ENCODE assay signal across 22 cellular contexts in the genomic region with DNA sequence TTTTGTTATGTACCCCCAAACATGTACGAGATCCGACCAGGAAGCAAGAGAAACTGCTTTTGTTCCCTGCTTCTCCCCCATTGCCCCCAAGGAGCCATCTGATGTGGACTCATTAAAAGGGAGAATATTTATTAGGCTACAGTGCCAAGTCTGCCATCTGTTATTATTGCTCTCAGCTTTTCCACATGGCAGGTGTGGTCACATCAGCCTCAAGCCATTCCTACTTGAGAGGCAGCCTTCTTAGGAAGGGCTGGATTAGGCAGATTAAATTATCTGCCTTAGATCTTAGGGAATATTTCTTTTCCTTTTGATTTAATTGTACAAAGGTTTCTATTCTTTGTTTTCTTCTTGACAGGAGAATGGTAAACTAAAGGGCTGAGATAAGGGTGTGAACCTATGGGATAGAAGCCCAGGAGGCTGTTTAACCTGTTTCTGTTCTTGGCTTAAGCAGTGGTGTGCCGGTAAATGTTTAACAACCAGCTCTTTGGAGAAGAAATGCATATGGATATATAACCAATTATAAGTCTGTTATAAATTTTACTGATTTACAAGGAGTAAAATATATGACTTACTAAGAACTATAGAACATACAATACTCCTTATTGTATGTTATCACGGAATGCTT.
A peak's percentile ranks its signal among the peaks of the same experiment; 100 is the strongest.
DNase-seq lines count a peak whose midpoint lies in the region; ATAC-seq, FAIRE-seq and TF ChIP-seq lines count a peak whose summit lies in the region.
"Had no signal": no experiment of that assay in that cellular context is flagged by ENCODE, and none has a peak within 500 bp of the region (broad histone marks: within the 10 kb centered on the region; RNA-seq: fewer than 3 reads in every experiment).

No MANE protein-coding gene starts in this region.

- no peak for TF ChIP-seq RAD21 in HepG2 (CRISPR knock-in tag; IDR thresholded peaks at IDR 0.05)

- WGBS in right lobe of liver (ENCODE audit: insufficient coverage, low coverage, low lambda C conversion rate, missing lambda C conversion rate), result 69% methylated on average over 4 of the region's 4 CpGs
- WGBS in HepG2 (ENCODE audit: low lambda C conversion rate), result 92% methylated on average over 4 of the region's 4 CpGs

- no peak for TF ChIP-seq POLR2A in right lobe of liver (IDR thresholded peaks at IDR 0.05)
- TF ChIP-seq POLR2A in HepG2 (IDR thresholded peaks at IDR 0.05; ENCODE audit: insufficient read depth in 1 of 2, low read depth in 2 of 2, low read length in 2 of 2), result no peak

- H3K27me3 ChIP-seq in right lobe of liver, result no peaks in the 10 kb centered on the region
- H3K27me3 ChIP-seq in HepG2 (ENCODE audit: control insufficient read depth in 1 of 2, insufficient read depth in 2 of 2, low read length in 2 of 2), result no peaks in the 10 kb centered on the region
- no peaks in the 10 kb centered on the region for H3K27me3 ChIP-seq in CD4-positive, alpha-beta T cell (ENCODE audit: control insufficient read depth, insufficient read depth, low read length)
- H3K27me3 ChIP-seq: cardiac muscle cell, gastrocnemius medialis, tibial artery had no signal

- H3K27me3 Mint-ChIP-seq in T-helper 17 cell (no peaks in the 10 kb centered on the region), memory B cell (no peaks in the 10 kb centered on the region)
- no peaks in the 10 kb centered on the region for H3K27me3 Mint-ChIP-seq in CD4-positive, alpha-beta T cell
- H3K27me3 Mint-ChIP-seq: activated naive CD8-positive, alpha-beta T cell; IgD-negative memory B cell had no signal

- H4K20me1 ChIP-seq in HepG2 (ENCODE audit: insufficient read depth, low read length), result no peaks in the 10 kb centered on the region

- intact Hi-C loops in right lobe of liver (cut with DNase I) (no loop called here), HepG2 (cut with micrococcal nuclease; ENCODE audit: unreplicated experiment) (no loop called here)
- intact Hi-C loops in CD4-positive, alpha-beta T cell (cut with DNase I, micrococcal nuclease), result no loop called here

- no peak overlapping the region for H3K9ac ChIP-seq in HepG2 (ENCODE audit: insufficient read depth, low read depth, low read length)

- no peak for TF ChIP-seq CTCF in right lobe of liver (IDR thresholded peaks at IDR 0.05)
- TF ChIP-seq CTCF in HepG2 (CRISPR knock-in tag; IDR thresholded peaks at IDR 0.05), result no peak
- no peak for TF ChIP-seq CTCF in CD4-positive, alpha-beta T cell (IDR thresholded peaks at IDR 0.05)

- H3K4me1 Mint-ChIP-seq in T-helper 17 cell, result peaks cover 17% of the 10 kb centered on the region
- peaks cover 17% of the 10 kb centered on the region for H3K4me1 Mint-ChIP-seq in memory B cell
- peaks cover 43% of the 10 kb centered on the region for H3K4me1 Mint-ChIP-seq in CD4-positive, alpha-beta T cell (ENCODE audit: low read depth)

- peak; percentile 77 to 92 (median 86) for ATAC-seq in right lobe of liver
- ATAC-seq in HepG2, result no peak
- ATAC-seq in T-helper 17 cell, result no peak
- ATAC-seq in memory B cell (ENCODE audit: low read depth), result no peak
- ATAC-seq in CD4-positive, alpha-beta T cell (ENCODE audit: poor library complexity), result no peak
- ATAC-seq: gastrocnemius medialis had no signal

- no peak overlapping the region for H3K4me3 ChIP-seq in right lobe of liver
- no peak overlapping the region for H3K4me3 ChIP-seq in HepG2 (replicated peaks in 1 of 3; ENCODE audit: insufficient read depth in 1 of 3, low read depth in 2 of 3, low read length in 3 of 3)
- H3K4me3 ChIP-seq: cardiac muscle cell, gastrocnemius medialis, tibial artery had no signal

- no peaks in the 10 kb centered on the region for H3K36me3 ChIP-seq in right lobe of liver
- H3K36me3 ChIP-seq in HepG2 (replicated peaks in 1 of 2; ENCODE audit: control insufficient read depth in 1 of 2, insufficient read depth in 2 of 2, low read length in 2 of 2), result no peaks in the 10 kb centered on the region
- H3K36me3 ChIP-seq: cardiac muscle cell, gastrocnemius medialis, tibial artery had no signal

- H3K9me3 Mint-ChIP-seq in memory B cell, result no peaks in the 10 kb centered on the region
- no peaks in the 10 kb centered on the region for H3K9me3 Mint-ChIP-seq in CD4-positive, alpha-beta T cell
- H3K9me3 Mint-ChIP-seq: endodermal cell, immature natural killer cell had no signal

- H3K4me2 ChIP-seq in HepG2 (ENCODE audit: low read depth, low read length), result no peak overlapping the region

- H2AFZ ChIP-seq in HepG2 (ENCODE audit: low read length), result no peak overlapping the region

- H3K36me3 Mint-ChIP-seq in T-helper 17 cell (ENCODE audit: low read depth) (no peaks in the 10 kb centered on the region), memory B cell (no peaks in the 10 kb centered on the region)
- H3K36me3 Mint-ChIP-seq in CD4-positive, alpha-beta T cell (ENCODE audit: low read depth), result no peaks in the 10 kb centered on the region
- H3K36me3 Mint-ChIP-seq: IgD-negative memory B cell, immature natural killer cell had no signal

- TF ChIP-seq EP300 in HepG2 (IDR thresholded peaks at IDR 0.05; ENCODE audit: low read depth in 2 of 2, low read length in 2 of 2), result no peak
- TF ChIP-seq EP300 in HepG2 (CRISPR knock-in tag; IDR thresholded peaks at IDR 0.05; ENCODE audit: borderline replicate concordance), result no peak

- H3K4me3 Mint-ChIP-seq in T-helper 17 cell (no peak overlapping the region), memory B cell (no peak overlapping the region)
- H3K4me3 Mint-ChIP-seq in CD4-positive, alpha-beta T cell, result no peak overlapping the region
- H3K4me3 Mint-ChIP-seq: activated naive CD8-positive, alpha-beta T cell; endodermal cell; IgD-negative memory B cell; immature natural killer cell had no signal

- H3K79me2 ChIP-seq in HepG2 (ENCODE audit: insufficient read depth, low read length), result no peaks in the 10 kb centered on the region

- H3K27ac ChIP-seq in right lobe of liver (peak overlapping the region in 1 of 3 donors; percentile 37), HepG2 (ENCODE audit: extremely low read length, insufficient read depth, low read length) (no peak overlapping the region)
- H3K27ac ChIP-seq in CD4-positive, alpha-beta T cell (ENCODE audit: low read depth, low read length), result no peak overlapping the region
- H3K27ac ChIP-seq: cardiac muscle cell, gastrocnemius medialis, tibial artery had no signal

- peaks cover 0 to 13% (median 0%) of the 10 kb centered on the region in 4 donors for H3K4me1 ChIP-seq in right lobe of liver
- H3K4me1 ChIP-seq in HepG2 (ENCODE audit: insufficient read depth, low read length), result peaks cover 16% of the 10 kb centered on the region
- H3K4me1 ChIP-seq: tibial artery had no signal

- H3K9me3 ChIP-seq in right lobe of liver, result no peaks in the 10 kb centered on the region
- H3K9me3 ChIP-seq in HepG2 (ENCODE audit: low read length), result no peaks in the 10 kb centered on the region
- H3K9me3 ChIP-seq in T-helper 17 cell (ENCODE audit: control insufficient read depth, low read length, poor library complexity, severe bottlenecking), result no peaks in the 10 kb centered on the region
- no peaks in the 10 kb centered on the region for H3K9me3 ChIP-seq in CD4-positive, alpha-beta T cell (ENCODE audit: control insufficient read depth, low read length)
- H3K9me3 ChIP-seq: gastrocnemius medialis, tibial artery had no signal

- no TSS peak for BruUV-seq in HepG2 (replicated peaks; lab: Mats Ljungman, UMichigan)

- in situ Hi-C loops in HepG2 (cut with HindIII; ENCODE audit: extremely low pct_ligation_motif_present, low pct_unique_long_range_greater_than_20kb), result no loop called here

- CTCF ChIA-PET in HepG2 (lab: Yijun Ruan, JAX; ENCODE audit: low intra/inter-chr PET ratio, low total read pairs), result no interaction called here
- CTCF ChIA-PET in CD4-positive, alpha-beta T cell (lab: Charles Lee), result no interaction called here

- no peak for FAIRE-seq in HepG2 (lab: Jason Lieb, UNC)

- DNase-seq in right lobe of liver (no peak), HepG2 (ENCODE audit: low spot score) (no peak), T-helper 17 cell (no peak), memory B cell (ENCODE audit: low spot score in 2 of 2) (no peak), dedifferentiated amniotic fluid mesenchymal stem cell (ENCODE audit: extremely low spot score) (no peak), NCI-H345 (lab: John Stamatoyannopoulos, UW) (no peak), HuH-7.5 (ENCODE audit: low spot score) (no peak)
- DNase-seq in CD4-positive, alpha-beta T cell, result no peak
- DNase-seq: activated CD4-positive, alpha-beta T cell treated with anti-CD3 and anti-CD28 coated beads for 1 hour; activated CD8-positive, alpha-beta memory T cell treated with anti-CD3 and anti-CD28 coated beads, Interleukin-2, amount 50 U/mL, for 48 hours; COR-L47; endodermal cell; gastrocnemius medialis; GOT3; immature natural killer cell; NCI-H2227 treated with DMSO at 0.1 percent for 48 hours; posterior cingulate gyrus; stimulated activated CD8-positive, alpha-beta memory T cell treated with anti-CD3 and anti-CD28 coated beads, Interleukin-4, amount 100 ng/mL, for 48 hours; tibial artery had no signal

- POLR2A ChIA-PET in HepG2 (lab: Yijun Ruan, JAX), result no interaction called here
- POLR2A ChIA-PET in CD4-positive, alpha-beta T cell (lab: Charles Lee), result interaction anchor here (0.9 to 1.0 kb wide), 2 partner anchors 193 to 387 kb away, joined by 3 read pairs; no protein-coding TSS in a partner anchor

- H3K27ac Mint-ChIP-seq in T-helper 17 cell (peak overlapping the region; percentile 89), memory B cell (peak overlapping the region; percentile 43)
- no peak overlapping the region for H3K27ac Mint-ChIP-seq in CD4-positive, alpha-beta T cell
- H3K27ac Mint-ChIP-seq: activated naive CD8-positive, alpha-beta T cell; endodermal cell; immature natural killer cell had no signal

TF ChIP-seq in HepG2, 621 proteins besides CTCF, POLR2A, EP300 and RAD21 (continues in another document):
- TF ChIP-seq POLR2AphosphoS2 (IDR thresholded peaks at IDR 0.05; ENCODE audit: low read depth, low read length) (no peak), ZNF20 (CRISPR knock-in tag; IDR thresholded peaks at IDR 0.05) (no peak), ZNF816 (CRISPR knock-in tag; IDR thresholded peaks at IDR 0.05; ENCODE audit: borderline replicate concordance) (no peak), DMAP1 (CRISPR knock-in tag; IDR thresholded peaks at IDR 0.05) (no peak), ZFP1 (CRISPR knock-in tag; IDR thresholded peaks at IDR 0.05) (no peak), ZNF564 (CRISPR knock-in tag; IDR thresholded peaks at IDR 0.05) (no peak), KLF15 (CRISPR knock-in tag; IDR thresholded peaks at IDR 0.05; ENCODE audit: borderline replicate concordance) (no peak), ZNF703 (CRISPR knock-in tag; IDR thresholded peaks at IDR 0.05; ENCODE audit: borderline replicate concordance) (no peak), HIVEP1 (CRISPR knock-in tag; IDR thresholded peaks at IDR 0.05) (no peak)
- TF ChIP-seq, protein P1, sequence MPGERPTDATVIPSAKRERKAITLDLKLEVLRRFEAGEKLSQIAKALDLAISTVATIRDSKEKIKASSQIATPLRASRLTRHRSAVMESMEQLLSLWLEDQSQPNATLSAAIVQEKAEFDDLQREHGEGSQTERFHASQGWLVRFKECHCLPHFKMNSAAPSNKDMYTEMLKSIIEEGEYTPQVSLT (CRISPR knock-in tag; IDR thresholded peaks at IDR 0.05; ENCODE audit: borderline replicate concordance, low read depth), result no peak

Comparison
In these comparisons a context has a peak if more than half of its experiments do, and no peak if none do; other contexts are left out.
1. ATAC-seq: peak in right lobe of liver (4 of 4); none in HepG2 (single experiment), T-helper 17 cell (single experiment), memory B cell (single experiment) and CD4-positive, alpha-beta T cell (single experiment).